34 cellular contexts compared by ENCODE assay signal in genomic region chr10:89428873-89429272, GRCh38. TPM values are rescaled to one million over a fixed set of nuclear protein-coding genes. Genes with fewer than 3 reads are reported as not detected.
DNase-seq lines count a peak whose midpoint lies in the region; ATAC-seq and TF ChIP-seq lines count a peak whose summit lies in the region.
"Had no signal": no experiment of that assay in that cellular context is flagged by ENCODE, and none has a peak within 500 bp of the region (broad histone marks: within the 10 kb centered on the region; RNA-seq: fewer than 3 reads in every experiment).

No MANE protein-coding gene starts in this region.

- no peak for TF ChIP-seq POLR2A in heart left ventricle (IDR thresholded peaks at IDR 0.05)

- H3K4me3 ChIP-seq in heart left ventricle = no peak overlapping the region
- no peak overlapping the region for H3K4me3 ChIP-seq in psoas muscle
- H3K4me3 ChIP-seq in coronary artery = no peak overlapping the region
- no peak overlapping the region for H3K4me3 ChIP-seq in aorta (ENCODE audit: low read length in 2 of 2)
- H3K4me3 ChIP-seq: lung, mucosa of descending colon, suprapubic skin, upper lobe of left lung had no signal

- no peak for TF ChIP-seq CTCF in heart left ventricle (IDR thresholded peaks at IDR 0.05)
- TF ChIP-seq CTCF in psoas muscle (IDR thresholded peaks at IDR 0.05) = no peak
- no peak for TF ChIP-seq CTCF in coronary artery (IDR thresholded peaks at IDR 0.05)

- no peaks in the 10 kb centered on the region for H3K9me3 ChIP-seq in heart left ventricle
- no peaks in the 10 kb centered on the region for H3K9me3 ChIP-seq in psoas muscle
- no peaks in the 10 kb centered on the region for H3K9me3 ChIP-seq in aorta (ENCODE audit: control insufficient read depth, low read length)
- H3K9me3 ChIP-seq: mucosa of descending colon, suprapubic skin, upper lobe of left lung had no signal

- H3K27me3 ChIP-seq in heart left ventricle = no peaks in the 10 kb centered on the region
- H3K27me3 ChIP-seq in psoas muscle (ENCODE audit: insufficient read depth in 3 of 3, low read length in 2 of 3) = no peaks in the 10 kb centered on the region
- no peaks in the 10 kb centered on the region for H3K27me3 ChIP-seq in aorta (ENCODE audit: control insufficient read depth in 1 of 2, insufficient read depth in 2 of 2, low read length in 1 of 2)
- H3K27me3 ChIP-seq: suprapubic skin, upper lobe of left lung had no signal

- WGBS in heart left ventricle, 4 donors = 18 to 50% (median 34%) methylated on average over 1 of the region's 1 CpG
- 11 to 28% (median 17%) methylated on average over 1 of the region's 1 CpG for WGBS in psoas muscle, 3 donors
- 32 to 45% methylated on average over 1 of the region's 1 CpG for WGBS in aorta, 2 donors

- H3K36me3 ChIP-seq in heart left ventricle = no peaks in the 10 kb centered on the region
- H3K36me3 ChIP-seq in psoas muscle (ENCODE audit: insufficient read depth in 1 of 2, low read depth in 1 of 2) = no peaks in the 10 kb centered on the region
- H3K36me3 ChIP-seq in aorta (ENCODE audit: control insufficient read depth in 1 of 2, insufficient read depth in 2 of 2, low read length in 1 of 2) = no peaks in the 10 kb centered on the region
- H3K36me3 ChIP-seq: suprapubic skin, upper lobe of left lung, WERI-Rb-1 had no signal

- ATAC-seq in heart left ventricle (peak in 3 of 4 donors; percentile 64 to 79 (median 65)), psoas muscle (peak in 3 of 4 donors; percentile 64 to 81 (median 76)), HG03196 (IDR thresholded peaks at IDR 0.05; ENCODE audit: unreplicated experiment) (no peak), aorta (ENCODE audit: low FRiP score) (no peak)
- ATAC-seq: activated CD8-positive, alpha-beta T cell treated with anti-CD3 and anti-CD28 coated beads, Interleukin-2, amount 10 ng/mL, durations not matched to agents 7 days and 5 days; HCT116; mucosa of descending colon had no signal

- peak; percentile 51 for DNase-seq in DMS 273 (lab: John Stamatoyannopoulos, UW; ENCODE audit: unreplicated experiment)
- no peak for DNase-seq in DMS 273 treated with DMSO at 0.1 percent for 48 hours (lab: John Stamatoyannopoulos, UW)
- peak; percentile 3 for DNase-seq in NCI-H446 treated with DMSO at 0.1 percent for 48 hours (lab: John Stamatoyannopoulos, UW)
- DNase-seq in heart left ventricle = no peak
- no peak for DNase-seq in psoas muscle
- no peak for DNase-seq in coronary artery (ENCODE audit: low spot score)
- no peak for DNase-seq in aorta
- DNase-seq: activated CD4-positive, alpha-beta T cell treated with anti-CD3 and anti-CD28 coated beads for 4 hours; activated CD8-positive, alpha-beta T cell treated with anti-CD3 and anti-CD28 coated beads, Interleukin-2, amount 10 ng/mL, durations not matched to agents 7 days and 5 days; activated naive CD4-positive, alpha-beta T cell treated with anti-CD3 and anti-CD28 coated beads, Interleukin-2, amount 10 ng/mL, durations not matched to agents 7 days and 5 days; AML-193; CD4-positive, alpha-beta T cell; effector CD8-positive, alpha-beta T cell; head of caudate nucleus; Karpas-422; mucosa of descending colon; NCI-H146; NCI-H510A treated with DMSO at 0.1 percent for 48 hours; SHP77 treated with DMSO at 0.1 percent for 48 hours; small intestine; stimulated activated naive CD4-positive, alpha-beta T cell; SW 1271; T-helper 9 cell; upper lobe of left lung; WERI-Rb-1 had no signal

- intact Hi-C loops in heart left ventricle (cut with DNase I) (loop anchor here in 6 of 10 donors (5.0 to 10.0 kb wide), 3 partner anchors 273 to 1446 kb away; partner anchors contain the start of genes KIF20B (in 6 of the 6) and RPP30 (in 1 of the 6)), psoas muscle (cut with DNase I) (loop anchor here in 1 of 2 donors (10.0 kb wide), 1 partner anchor 276 kb away; the partner anchor contains the start of gene KIF20B), aorta (cut with DNase I) (no loop called here)

- H3K4me1 ChIP-seq in heart left ventricle = peaks cover 0 to 38% (median 9%) of the 10 kb centered on the region in 12 donors
- peaks cover 28% of the 10 kb centered on the region for H3K4me1 ChIP-seq in psoas muscle
- no peaks in the 10 kb centered on the region for H3K4me1 ChIP-seq in aorta (ENCODE audit: control insufficient read depth in 1 of 2, insufficient read depth in 2 of 2, low read length in 2 of 2)
- H3K4me1 ChIP-seq: suprapubic skin had no signal

- peak overlapping the region in 4 of 12 donors; percentile 12 to 30 (median 24) for H3K27ac ChIP-seq in heart left ventricle
- no peak overlapping the region for H3K27ac ChIP-seq in psoas muscle
- no peak overlapping the region for H3K27ac ChIP-seq in coronary artery
- no peak overlapping the region for H3K27ac ChIP-seq in aorta (ENCODE audit: low read depth in 1 of 2, low read length in 2 of 2)
- H3K27ac ChIP-seq: 22Rv1, epithelial cell of prostate, suprapubic skin, upper lobe of left lung, WERI-Rb-1 had no signal

RNA-seq across cellular contexts. Expression of gene IFIT5, which starts 14.5 kb away (rescaled TPM):
- total RNA-seq in heart left ventricle = 10 to 100 TPM in 6 of 9 donors, 1 to 10 TPM in 3; 5.4 to 21.0 (median 10.4) TPM
- 1 to 10 TPM; 5.4 to 9.3 TPM for polyA plus RNA-seq in heart left ventricle
- total RNA-seq in psoas muscle = 1 to 10 TPM; 2.8 to 6.9 (median 3.9) TPM
- 1 to 10 TPM; 2.0 to 5.2 (median 2.5) TPM for polyA plus RNA-seq in psoas muscle
- total RNA-seq in aorta = 10 to 100 TPM; 18.5 to 19.0 TPM
- 10 to 100 TPM; 13.3 to 14.3 TPM for polyA plus RNA-seq in aorta

RNA-seq across cellular contexts. Expression of gene IFIT1, which starts 36.5 kb away (rescaled TPM):
- total RNA-seq in heart left ventricle (10 to 100 TPM; 13.8 to 58.2 (median 25.6) TPM), psoas muscle (10 to 100 TPM in 1 of 4 donors, 1 to 10 TPM in 3; 1.6 to 22.5 (median 4.3) TPM), aorta (10 to 100 TPM; 13.2 to 17.9 TPM)
- polyA plus RNA-seq in heart left ventricle (10 to 100 TPM in 1 of 2 donors, 1 to 10 TPM in 1; 5.5 to 23.4 TPM), psoas muscle (1 to 10 TPM; 1.8 to 4.2 (median 2.7) TPM), aorta (10 to 100 TPM; 13.6 to 17.7 TPM)

RNA-seq across cellular contexts. Expression of gene IFIT1B, which starts 51.0 kb away (rescaled TPM):
- total RNA-seq in heart left ventricle (under 1 TPM in 2 of 9 donors, not detected in 7; 0.24 to 0.25 TPM), psoas muscle (1 to 10 TPM in 1 of 4 donors, not detected in 3; 1.4 TPM), aorta (under 1 TPM; 0.16 to 0.87 TPM)
- polyA plus RNA-seq in heart left ventricle (not detected), psoas muscle (not detected), aorta (not detected)
- total RNA-seq: activated CD8-positive, alpha-beta T cell treated with anti-CD3 and anti-CD28 coated beads, Interleukin-2, amount 10 ng/mL, durations not matched to agents 7 days and 5 days; bronchial epithelial cell; kidney epithelial cell; mucosa of descending colon; omental fat pad; suprapubic skin had no signal
- polyA plus RNA-seq: lung, small intestine had no signal

Comparison
In these comparisons a context has a peak if more than half of its experiments do, and no peak if none do; other contexts are left out.
1. DNase-seq: peak in DMS 273 (single experiment) and NCI-H446 treated with DMSO at 0.1 percent for 48 hours (single experiment); none in DMS 273 treated with DMSO at 0.1 percent for 48 hours (single experiment), heart left ventricle (0 of 5), psoas muscle (0 of 2), coronary artery (single experiment) and aorta (0 of 2).
2. ATAC-seq: peak in heart left ventricle (3 of 4) and psoas muscle (3 of 4); none in HG03196 (single experiment) and aorta (single experiment).
3. intact Hi-C loops: an anchor here in heart left ventricle (5.0 to 10.0 kb wide); none called in aorta.